In genomic region chr5:38099205-38100144, GRCh38 we compare ENCODE assay signal across 23 cellular contexts.
"Had no signal": no experiment of that assay in that cellular context is flagged by ENCODE, and none has a peak within 500 bp of the region (broad histone marks: within the 10 kb centered on the region; RNA-seq: fewer than 3 reads in every experiment).

No MANE protein-coding gene starts in this region.

- H3K9me3 ChIP-seq: Peyer's patch had no signal

- H3K4me3 ChIP-seq: Peyer's patch had no signal

- H3K36me3 ChIP-seq: Peyer's patch had no signal

- DNase-seq: activated B cell treated with CpG ODN at 0.5 μM for 24 hours; activated CD4-positive, alpha-beta memory T cell treated with anti-CD3 and anti-CD28 coated beads for 36 hours; activated CD4-positive, alpha-beta T cell treated with anti-CD3 and anti-CD28 coated beads, Interleukin-2, amount 10 ng/mL, durations not matched to agents 7 days and 5 days; activated CD8-positive, alpha-beta memory T cell treated with anti-CD3 and anti-CD28 coated beads for 24 hours; activated effector memory CD4-positive, alpha-beta T cell treated with anti-CD3 and anti-CD28 coated beads, Interleukin-2, amount 50 U/mL, for 16 hours; activated naive CD4-positive, alpha-beta T cell treated with Interleukin-2 at 50 U/mL for 16 hours; activated naive CD8-positive, alpha-beta T cell treated with anti-CD3 and anti-CD28 coated beads, Interleukin-2, amount 50 U/mL, for 24 hours; activated T-cell treated with anti-CD3 and anti-CD28 coated beads, Interleukin-2, amount 50 U/mL, for 4 hours; amniotic stem cell; Karpas-422; NCI-H1048; NCI-H1930; NCI-H2171; NCI-H226; NCI-H526; NCI-H82; NK-92 treated with Interleukin-12 subunit alpha and Interleukin-12 subunit beta, amount 100 ng/mL, for 24 hours; Peyer's patch; SHP77; T-helper 17 cell; T-helper 9 cell had no signal

- H3K27me3 ChIP-seq: Peyer's patch had no signal

- FAIRE-seq: astrocyte had no signal

- H3K27ac ChIP-seq: Peyer's patch, RWPE1 had no signal

- H3K4me1 ChIP-seq: Peyer's patch had no signal
